1 cellular context compared by ENCODE assay signal in genomic region chr22:38707984-38708383, GRCh38.
TF ChIP-seq lines count a peak whose summit lies in the region.

No MANE protein-coding gene starts in this region.

TF ChIP-seq in GM23338, 12 proteins besides CTCF, POLR2A, EP300 and RAD21:
- no peak for TF ChIP-seq ZNF114 (CRISPR knock-in tag; IDR thresholded peaks at IDR 0.05)
- TF ChIP-seq REST (IDR thresholded peaks at IDR 0.05; ENCODE audit: unreplicated experiment) = no peak
- TF ChIP-seq POLR2AphosphoS5 (IDR thresholded peaks at IDR 0.05; ENCODE audit: low read depth) = no peak
- no peak for TF ChIP-seq EZH2 (IDR thresholded peaks at IDR 0.05; ENCODE audit: low read depth, unreplicated experiment)
- TF ChIP-seq, protein P1, sequence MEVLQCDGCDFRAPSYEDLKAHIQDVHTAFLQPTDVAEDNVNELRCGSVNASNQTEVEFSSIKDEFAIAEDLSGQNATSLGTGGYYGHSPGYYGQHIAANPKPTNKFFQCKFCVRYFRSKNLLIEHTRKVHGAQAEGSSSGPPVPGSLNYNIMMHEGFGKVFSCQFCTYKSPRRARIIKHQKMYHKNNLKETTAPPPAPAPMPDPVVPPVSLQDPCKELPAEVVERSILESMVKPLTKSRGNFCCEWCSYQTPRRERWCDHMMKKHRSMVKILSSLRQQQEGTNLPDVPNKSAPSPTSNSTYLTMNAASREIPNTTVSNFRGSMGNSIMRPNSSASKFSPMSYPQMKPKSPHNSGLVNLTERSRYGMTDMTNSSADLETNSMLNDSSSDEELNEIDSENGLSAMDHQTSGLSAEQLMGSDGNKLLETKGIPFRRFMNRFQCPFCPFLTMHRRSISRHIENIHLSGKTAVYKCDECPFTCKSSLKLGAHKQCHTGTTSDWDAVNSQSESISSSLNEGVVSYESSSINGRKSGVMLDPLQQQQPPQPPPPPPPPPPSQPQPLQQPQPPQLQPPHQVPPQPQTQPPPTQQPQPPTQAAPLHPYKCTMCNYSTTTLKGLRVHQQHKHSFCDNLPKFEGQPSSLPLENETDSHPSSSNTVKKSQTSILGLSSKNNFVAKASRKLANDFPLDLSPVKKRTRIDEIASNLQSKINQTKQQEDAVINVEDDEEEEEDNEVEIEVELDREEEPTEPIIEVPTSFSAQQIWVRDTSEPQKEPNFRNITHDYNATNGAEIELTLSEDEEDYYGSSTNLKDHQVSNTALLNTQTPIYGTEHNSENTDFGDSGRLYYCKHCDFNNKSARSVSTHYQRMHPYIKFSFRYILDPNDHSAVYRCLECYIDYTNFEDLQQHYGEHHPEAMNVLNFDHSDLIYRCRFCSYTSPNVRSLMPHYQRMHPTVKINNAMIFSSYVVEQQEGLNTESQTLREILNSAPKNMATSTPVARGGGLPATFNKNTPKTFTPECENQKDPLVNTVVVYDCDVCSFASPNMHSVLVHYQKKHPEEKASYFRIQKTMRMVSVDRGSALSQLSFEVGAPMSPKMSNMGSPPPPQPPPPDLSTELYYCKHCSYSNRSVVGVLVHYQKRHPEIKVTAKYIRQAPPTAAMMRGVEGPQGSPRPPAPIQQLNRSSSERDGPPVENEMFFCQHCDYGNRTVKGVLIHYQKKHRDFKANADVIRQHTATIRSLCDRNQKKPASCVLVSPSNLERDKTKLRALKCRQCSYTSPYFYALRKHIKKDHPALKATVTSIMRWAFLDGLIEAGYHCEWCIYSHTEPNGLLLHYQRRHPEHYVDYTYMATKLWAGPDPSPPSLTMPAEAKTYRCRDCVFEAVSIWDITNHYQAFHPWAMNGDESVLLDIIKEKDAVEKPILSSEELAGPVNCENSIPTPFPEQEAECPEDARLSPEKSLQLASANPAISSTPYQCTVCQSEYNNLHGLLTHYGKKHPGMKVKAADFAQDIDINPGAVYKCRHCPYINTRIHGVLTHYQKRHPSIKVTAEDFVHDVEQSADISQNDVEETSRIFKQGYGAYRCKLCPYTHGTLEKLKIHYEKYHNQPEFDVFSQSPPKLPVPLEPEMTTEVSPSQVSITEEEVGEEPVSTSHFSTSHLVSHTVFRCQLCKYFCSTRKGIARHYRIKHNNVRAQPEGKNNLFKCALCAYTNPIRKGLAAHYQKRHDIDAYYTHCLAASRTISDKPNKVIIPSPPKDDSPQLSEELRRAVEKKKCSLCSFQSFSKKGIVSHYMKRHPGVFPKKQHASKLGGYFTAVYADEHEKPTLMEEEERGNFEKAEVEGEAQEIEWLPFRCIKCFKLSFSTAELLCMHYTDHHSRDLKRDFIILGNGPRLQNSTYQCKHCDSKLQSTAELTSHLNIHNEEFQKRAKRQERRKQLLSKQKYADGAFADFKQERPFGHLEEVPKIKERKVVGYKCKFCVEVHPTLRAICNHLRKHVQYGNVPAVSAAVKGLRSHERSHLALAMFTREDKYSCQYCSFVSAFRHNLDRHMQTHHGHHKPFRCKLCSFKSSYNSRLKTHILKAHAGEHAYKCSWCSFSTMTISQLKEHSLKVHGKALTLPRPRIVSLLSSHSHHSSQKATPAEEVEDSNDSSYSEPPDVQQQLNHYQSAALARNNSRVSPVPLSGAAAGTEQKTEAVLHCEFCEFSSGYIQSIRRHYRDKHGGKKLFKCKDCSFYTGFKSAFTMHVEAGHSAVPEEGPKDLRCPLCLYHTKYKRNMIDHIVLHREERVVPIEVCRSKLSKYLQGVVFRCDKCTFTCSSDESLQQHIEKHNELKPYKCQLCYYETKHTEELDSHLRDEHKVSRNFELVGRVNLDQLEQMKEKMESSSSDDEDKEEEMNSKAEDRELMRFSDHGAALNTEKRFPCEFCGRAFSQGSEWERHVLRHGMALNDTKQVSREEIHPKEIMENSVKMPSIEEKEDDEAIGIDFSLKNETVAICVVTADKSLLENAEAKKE (CRISPR knock-in tag; IDR thresholded peaks at IDR 0.05) = no peak
- no peak for TF ChIP-seq CREB1 (CRISPR knock-in tag; IDR thresholded peaks at IDR 0.05; ENCODE audit: low read depth)
- TF ChIP-seq STAT1 (IDR thresholded peaks at IDR 0.05; ENCODE audit: unreplicated experiment) = no peak
- TF ChIP-seq JUNB (IDR thresholded peaks at IDR 0.05; ENCODE audit: unreplicated experiment) = no peak
- TF ChIP-seq ZNF331 (CRISPR knock-in tag; IDR thresholded peaks at IDR 0.05; ENCODE audit: low read depth) = no peak
- TF ChIP-seq NANOG (IDR thresholded peaks at IDR 0.05; ENCODE audit: borderline replicate concordance) = no peak
- TF ChIP-seq, protein P2, sequence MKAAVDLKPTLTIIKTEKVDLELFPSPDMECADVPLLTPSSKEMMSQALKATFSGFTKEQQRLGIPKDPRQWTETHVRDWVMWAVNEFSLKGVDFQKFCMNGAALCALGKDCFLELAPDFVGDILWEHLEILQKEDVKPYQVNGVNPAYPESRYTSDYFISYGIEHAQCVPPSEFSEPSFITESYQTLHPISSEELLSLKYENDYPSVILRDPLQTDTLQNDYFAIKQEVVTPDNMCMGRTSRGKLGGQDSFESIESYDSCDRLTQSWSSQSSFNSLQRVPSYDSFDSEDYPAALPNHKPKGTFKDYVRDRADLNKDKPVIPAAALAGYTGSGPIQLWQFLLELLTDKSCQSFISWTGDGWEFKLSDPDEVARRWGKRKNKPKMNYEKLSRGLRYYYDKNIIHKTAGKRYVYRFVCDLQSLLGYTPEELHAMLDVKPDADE (IDR thresholded peaks at IDR 0.05) = no peak
- TF ChIP-seq EZH2phosphoT487 (IDR thresholded peaks at IDR 0.05; ENCODE audit: unreplicated experiment) = no peak
TF ChIP-seq in GM23338: peak in this region for 0.
